ENCODE assay signal across 18 cellular contexts in genomic region chr7:116449441-116449840, GRCh38. TPM values are rescaled to one million over a fixed set of nuclear protein-coding genes. Genes with fewer than 3 reads are reported as not detected.
"Had no signal": no experiment of that assay in that cellular context is flagged by ENCODE, and none has a peak within 500 bp of the region (broad histone marks: within the 10 kb centered on the region; RNA-seq: fewer than 3 reads in every experiment).

No MANE protein-coding gene starts in this region.

- ATAC-seq: activated T-cell treated with anti-CD3 and anti-CD28 coated beads, Interleukin-2, amount 50 U/mL, for 72 hours; natural killer cell treated with Interleukin-12 subunit alpha and Interleukin-12 subunit beta and Interleukin-15 and Interleukin-18, amount 100 ng/mL, for 72 hours; pancreas had no signal

- H3K27me3 ChIP-seq: esophagus squamous epithelium, neutrophil, pancreas had no signal

- H3K36me3 ChIP-seq: esophagus squamous epithelium, neutrophil, pancreas, WERI-Rb-1 had no signal

- H3K27ac ChIP-seq: neutrophil, pancreas, WERI-Rb-1 had no signal

- DNase-seq: activated CD4-positive, alpha-beta T cell treated with anti-CD3 and anti-CD28 coated beads for 1 hour; activated CD8-positive, alpha-beta memory T cell treated with anti-CD3 and anti-CD28 coated beads for 24 hours; activated CD8-positive, alpha-beta memory T cell treated with anti-CD3 and anti-CD28 coated beads, Interleukin-2, amount 50 U/mL, for 48 hours; activated effector memory CD4-positive, alpha-beta T cell treated with anti-CD3 and anti-CD28 coated beads, Interleukin-2, amount 50 U/mL, for 16 hours; activated naive CD4-positive, alpha-beta T cell treated with anti-CD3 and anti-CD28 coated beads, Interleukin-2, amount 50 U/mL, for 16 hours; activated T-cell treated with anti-CD3 and anti-CD28 coated beads, Interleukin-2, amount 50 U/mL, for 72 hours; dermis blood vessel endothelial cell; effector memory CD4-positive, alpha-beta T cell; esophagus squamous epithelium; hippocampal formation; islet precursor cell; pancreas; stimulated activated CD4-positive, alpha-beta T cell treated with anti-CD3 and anti-CD28 coated beads, Interleukin-1b, Interleukin-23, amount 100 ng/mL, for 48 hours; stimulated activated naive CD4-positive, alpha-beta T cell treated with Interleukin-2 at 50 U/mL for 16 hours; WERI-Rb-1 had no signal

- H3K4me3 ChIP-seq: esophagus squamous epithelium, pancreas had no signal

- H3K4me1 ChIP-seq: pancreas had no signal

- H3K9me3 ChIP-seq: esophagus squamous epithelium, neutrophil, pancreas had no signal

RNA-seq across cellular contexts. Expression of gene CAV2, which starts 50.1 kb away (rescaled TPM):
- total RNA-seq: activated T-cell treated with anti-CD3 and anti-CD28 coated beads, Interleukin-2, amount 50 U/mL, for 72 hours; natural killer cell treated with Interleukin-12 subunit alpha and Interleukin-12 subunit beta and Interleukin-15 and Interleukin-18, amount 100 ng/mL, for 72 hours; T-helper 2 cell treated with Interferon-gamma antibody and Interleukin-4, amounts not matched to agents 100 ng/mL and 5 ng/mL, for 36 hours had no signal
